8 cellular contexts compared by ENCODE assay signal in genomic region chr9:105243935-105244273, GRCh38. TPM values are rescaled to one million over a fixed set of nuclear protein-coding genes. Genes with fewer than 3 reads are reported as not detected.
DNase-seq lines count a peak whose midpoint lies in the region; ATAC-seq, FAIRE-seq and TF ChIP-seq lines count a peak whose summit lies in the region.

No MANE protein-coding gene starts in this region.

- peaks cover 61% of the 10 kb centered on the region for H3K4me1 ChIP-seq in adipocyte (ENCODE audit: control insufficient read depth, insufficient read depth, low read length)
- peaks cover 4 to 10% of the 10 kb centered on the region in 2 donors for H3K4me1 ChIP-seq in kidney (ENCODE audit: control insufficient read depth in 1 of 2, insufficient read depth in 1 of 2, low read depth in 1 of 2, low read length in 2 of 2)

- ATAC-seq in activated CD4-positive, alpha-beta T cell treated with anti-CD3 and anti-CD28 coated beads for 36 hours, result no peak

- FAIRE-seq in kidney (lab: Jason Lieb, UNC), result no peak

- no peaks in the 10 kb centered on the region for H3K27me3 ChIP-seq in adipocyte (replicated peaks; ENCODE audit: control insufficient read depth, insufficient read depth, low read length)

- H3K36me3 Mint-ChIP-seq in activated CD4-positive, alpha-beta T cell treated with anti-CD3 and anti-CD28 coated beads for 36 hours (ENCODE audit: low read depth), result no peaks in the 10 kb centered on the region

- no peak for TF ChIP-seq CTCF in kidney (IDR thresholded peaks at IDR 0.05; ENCODE audit: borderline replicate concordance, extremely low read depth, insufficient read depth)

- H3K27ac ChIP-seq in kidney (ENCODE audit: low read depth in 2 of 2, low read length in 2 of 2) (peak overlapping the region; percentile 35 to 78), substantia nigra (ENCODE audit: low read depth, low read length, poor library complexity, severe bottlenecking) (peak overlapping the region; percentile 81)

- no peaks in the 10 kb centered on the region for H3K9me3 Mint-ChIP-seq in activated CD4-positive, alpha-beta T cell treated with anti-CD3 and anti-CD28 coated beads for 36 hours (ENCODE audit: low read depth)

- H3K27me3 Mint-ChIP-seq in activated CD4-positive, alpha-beta T cell treated with anti-CD3 and anti-CD28 coated beads for 36 hours, result peaks cover 13% of the 10 kb centered on the region

- intact Hi-C loops in activated CD4-positive, alpha-beta T cell treated with anti-CD3 and anti-CD28 coated beads for 36 hours (cut with DNase I, micrococcal nuclease), result loop anchor here (1.0 to 10.0 kb wide), 16 partner anchors 55 to 1149 kb away; partner anchors contain the start of genes TMEM38B (in 2 of the 2), FKTN (in 1 of the 2), FSD1L (in 1 of the 2) and NIPSNAP3A (in 1 of the 2)
- intact Hi-C loops in kidney (cut with DNase I), result no loop called here

- peak overlapping the region; percentile 71 for H3K4me3 Mint-ChIP-seq in activated CD4-positive, alpha-beta T cell treated with anti-CD3 and anti-CD28 coated beads for 36 hours

- CTCF ChIA-PET in activated CD4-positive, alpha-beta T cell treated with anti-CD3 and anti-CD28 coated beads for 36 hours (lab: Charles Lee), result interaction anchor here (0.7 to 1.3 kb wide), 2 partner anchors 155 to 263 kb away, joined by 3 read pairs; no protein-coding TSS in a partner anchor

- no peaks in the 10 kb centered on the region for H3K9me3 ChIP-seq in adipocyte (ENCODE audit: control insufficient read depth, low read length)
- H3K9me3 ChIP-seq in kidney (ENCODE audit: control insufficient read depth in 1 of 2, low read length in 2 of 2), result no peaks in the 10 kb centered on the region

- peak overlapping the region; percentile 64 for H3K27ac Mint-ChIP-seq in activated CD4-positive, alpha-beta T cell treated with anti-CD3 and anti-CD28 coated beads for 36 hours

- H3K4me3 ChIP-seq in adipocyte (ENCODE audit: low read length), result peak overlapping the region; percentile 81
- peak overlapping the region; percentile 69 to 74 for H3K4me3 ChIP-seq in kidney (ENCODE audit: low read length in 2 of 2)

- no peak for DNase-seq in activated CD4-positive, alpha-beta T cell treated with anti-CD3 and anti-CD28 coated beads for 36 hours
- DNase-seq in activated CD4-positive, alpha-beta T cell treated with anti-CD3 and anti-CD28 coated beads, Interleukin-2, amount 50 U/mL, for 48 hours, result no peak
- no peak for DNase-seq in adipocyte (ENCODE audit: low read depth)
- DNase-seq in kidney, result no peak
- no peak for DNase-seq in substantia nigra (lab: John Stamatoyannopoulos, UW)
- DNase-seq in HCEC 1CT, result no peak
- no peak for DNase-seq in DMS 273 treated with DMSO at 0.1 percent for 48 hours (lab: John Stamatoyannopoulos, UW)
- DNase-seq in nucleus accumbens (lab: John Stamatoyannopoulos, UW), result no peak

- H3K4me1 Mint-ChIP-seq in activated CD4-positive, alpha-beta T cell treated with anti-CD3 and anti-CD28 coated beads for 36 hours, result peaks cover 22% of the 10 kb centered on the region

- no peaks in the 10 kb centered on the region for H3K36me3 ChIP-seq in adipocyte (ENCODE audit: control insufficient read depth, insufficient read depth, low read length, severe bottlenecking)
- H3K36me3 ChIP-seq in kidney (ENCODE audit: control insufficient read depth in 1 of 2, insufficient read depth in 2 of 2, low read length in 2 of 2), result no peaks in the 10 kb centered on the region

- POLR2A ChIA-PET in activated CD4-positive, alpha-beta T cell treated with anti-CD3 and anti-CD28 coated beads for 36 hours (lab: Charles Lee), result interaction anchor here (0.6 to 0.8 kb wide), 2 partner anchors 62 to 253 kb away, joined by 3 to 4 read pairs; no protein-coding TSS in a partner anchor

- peak overlapping the region; percentile 81 for H3K9ac ChIP-seq in adipocyte (ENCODE audit: low read length)
- peak overlapping the region; percentile 42 to 54 for H3K9ac ChIP-seq in kidney (ENCODE audit: low read length in 2 of 2)

RNA-seq across cellular contexts. Expression of gene SLC44A1, which starts 0.5 kb away (rescaled TPM):
- total RNA-seq in activated CD4-positive, alpha-beta T cell treated with anti-CD3 and anti-CD28 coated beads for 36 hours, result 10 to 100 TPM in 1 of 2 experiments, 1 to 10 TPM in 1; 9.7 to 10.4 TPM
- 42.3 TPM for total RNA-seq in kidney
- polyA plus RNA-seq in kidney (ENCODE audit: insufficient read depth, low read depth, low replicate concordance), result 17.4 TPM
